ENCODE assay signal across 24 cellular contexts in genomic region chr10:58674260-58674659, GRCh38.
"Had no signal": no experiment of that assay in that cellular context is flagged by ENCODE, and none has a peak within 500 bp of the region (broad histone marks: within the 10 kb centered on the region; RNA-seq: fewer than 3 reads in every experiment).

No MANE protein-coding gene starts in this region.

- H3K9me3 ChIP-seq: gastroesophageal sphincter, lower lobe of right lung, prostate gland, right lobe of liver, testis, tibial nerve, upper lobe of right lung, vagina had no signal

- H3K4me2 ChIP-seq: neural progenitor cell had no signal

- H3K4me3 ChIP-seq: dorsolateral prefrontal cortex, gastroesophageal sphincter, left lung, lower lobe of right lung, neural progenitor cell, prostate gland, right lobe of liver, testis, tibial nerve, upper lobe of right lung, vagina had no signal

- H3K27me3 ChIP-seq: gastroesophageal sphincter, left lung, neural progenitor cell, right lobe of liver, testis, tibial nerve, upper lobe of right lung, vagina had no signal

- H2AFZ ChIP-seq: neural progenitor cell, parathyroid adenoma had no signal

- DNase-seq: cortex of kidney; dorsolateral prefrontal cortex; effector CD8-positive, alpha-beta T cell; foreskin fibroblast; glutamatergic neuron; left lung; lower lobe of right lung; natural killer cell; nucleus accumbens; retina; right lobe of liver; stimulated activated CD4-positive, alpha-beta T cell treated with anti-CD3 and anti-CD28 coated beads, Interleukin-15, amount 100 ng/mL, for 24 hours; stimulated activated CD4-positive, alpha-beta T cell treated with anti-CD3 and anti-CD28 coated beads, Interleukin-1b, Interleukin-23, amount 100 ng/mL, for 48 hours; stimulated activated CD4-positive, alpha-beta T cell treated with anti-CD3 and anti-CD28 coated beads, Interleukin-4, amount 100 ng/mL, for 24 hours; testis; upper lobe of right lung had no signal

- ATAC-seq: esophagus mucosa; gastroesophageal sphincter; left lung; lower lobe of right lung; natural killer cell; right lobe of liver; stimulated activated memory B cell treated with anti-CD40 and anti-IgM and Interleukin-4, amounts not matched to agents 10 μg/mL and 1 μg/mL and 100 μg/mL, for 72 hours; upper lobe of right lung had no signal

- H3K27ac ChIP-seq: dorsolateral prefrontal cortex, gastroesophageal sphincter, left lung, lower lobe of right lung, neural progenitor cell, parathyroid adenoma, prostate gland, right lobe of liver, testis, tibial nerve, upper lobe of right lung, vagina had no signal

- H3K9ac ChIP-seq: neural progenitor cell, parathyroid adenoma had no signal

- H3K36me3 ChIP-seq: gastroesophageal sphincter, left lung, lower lobe of right lung, neural progenitor cell, prostate gland, right lobe of liver, tibial nerve, upper lobe of right lung, vagina had no signal

- H3K4me1 ChIP-seq: gastroesophageal sphincter, left lung, lower lobe of right lung, neural progenitor cell, parathyroid adenoma, prostate gland, right lobe of liver, testis, tibial nerve, upper lobe of right lung, vagina had no signal
